In genomic region chr10:126062132-126063032, GRCh38 we compare ENCODE assay signal across 9 cellular contexts.
DNase-seq lines count a peak whose midpoint lies in the region; ATAC-seq and TF ChIP-seq lines count a peak whose summit lies in the region.
"Had no signal": no experiment of that assay in that cellular context is flagged by ENCODE, and none has a peak within 500 bp of the region (broad histone marks: within the 10 kb centered on the region; RNA-seq: fewer than 3 reads in every experiment).

No MANE protein-coding gene starts in this region.

- H3K27ac ChIP-seq in RWPE2 (ENCODE audit: poor library complexity, severe bottlenecking) (peak overlapping the region; percentile 95), ovary (peak overlapping the region in 1 of 2 donors; percentile 22), MM.1S (ENCODE audit: low read length) (no peak overlapping the region)

- DNase-seq in COLO668 (lab: John Stamatoyannopoulos, UW; ENCODE audit: unreplicated experiment) (peak; percentile 37), RWPE2 (ENCODE audit: low spot score) (peak; percentile 89), fibroblast of the conjunctiva (ENCODE audit: low read depth) (peak; percentile 92), ovary (peak; percentile 59 to 74 (median 71)), MM.1S (no peak), GM13976 (ENCODE audit: low spot score) (no peak)
- no peak for DNase-seq in activated effector memory CD4-positive, alpha-beta T cell treated with Interleukin-2 at 50 U/mL for 16 hours
- DNase-seq: NCI-H1417 treated with DMSO at 0.1 percent for 48 hours had no signal

- TF ChIP-seq CTCF in RWPE2 (IDR thresholded peaks at IDR 0.05; ENCODE audit: poor library complexity, severe bottlenecking) (no peak), ovary (IDR thresholded peaks at IDR 0.05) (no peak), MM.1S (IDR thresholded peaks at IDR 0.05; ENCODE audit: low read length) (no peak), GM13976 (IDR thresholded peaks at IDR 0.05; ENCODE audit: borderline replicate concordance, control extremely low read depth, extremely low read depth, insufficient read depth, missing control alignments) (no peak)

- no peak for TF ChIP-seq EP300 in ovary (IDR thresholded peaks at IDR 0.05)

- no peaks in the 10 kb centered on the region for H3K9me3 ChIP-seq in RWPE2 (ENCODE audit: severe bottlenecking)
- H3K9me3 ChIP-seq in ovary, result no peaks in the 10 kb centered on the region
- H3K9me3 ChIP-seq in MM.1S (replicated peaks; ENCODE audit: insufficient read depth, low read length), result no peaks in the 10 kb centered on the region

- in situ Hi-C loops in GM13976 (cut with MboI; ENCODE audit: low sequenced_read_pairs, unreplicated experiment), result no loop called here

- no peak overlapping the region for H2AFZ ChIP-seq in MM.1S (ENCODE audit: low read length)

- TF ChIP-seq POLR2A in ovary (IDR thresholded peaks at IDR 0.05), result no peak

- no peak overlapping the region for H3K4me3 ChIP-seq in RWPE2 (ENCODE audit: severe bottlenecking)
- no peak overlapping the region for H3K4me3 ChIP-seq in ovary
- no peak overlapping the region for H3K4me3 ChIP-seq in MM.1S (ENCODE audit: low read length)

- no peaks in the 10 kb centered on the region for H3F3A ChIP-seq in MM.1S (ENCODE audit: insufficient read depth, low read length)

- no peak overlapping the region for H3K9ac ChIP-seq in MM.1S (ENCODE audit: low read length)

- H3K9me2 ChIP-seq in MM.1S (replicated peaks; ENCODE audit: insufficient read depth, low read length), result no peaks in the 10 kb centered on the region

- ATAC-seq in RWPE2 (ENCODE audit: low read depth) (peak; percentile 87), GM21825 (IDR thresholded peaks at IDR 0.05; ENCODE audit: unreplicated experiment) (no peak)

- 65 to 71% (median 68%) methylated on average over 11 of the region's 11 CpGs for WGBS in ovary, 3 donors

- intact Hi-C loops in ovary (cut with DNase I), result no loop called here

- H3K36me3 ChIP-seq in RWPE2 (ENCODE audit: low read depth) (no peaks in the 10 kb centered on the region), ovary (no peaks in the 10 kb centered on the region), MM.1S (replicated peaks; ENCODE audit: insufficient read depth, low read length) (no peaks in the 10 kb centered on the region)

- H3K4me1 ChIP-seq in RWPE2 (ENCODE audit: insufficient read depth, poor library complexity, severe bottlenecking), result peaks cover 36% of the 10 kb centered on the region
- H3K4me1 ChIP-seq in ovary (ENCODE audit: insufficient read depth), result peaks cover 24% of the 10 kb centered on the region
- no peaks in the 10 kb centered on the region for H3K4me1 ChIP-seq in MM.1S (ENCODE audit: low read length)

- H3K4me2 ChIP-seq in MM.1S (ENCODE audit: low read depth, low read length), result no peak overlapping the region

- no peaks in the 10 kb centered on the region for H3K27me3 ChIP-seq in RWPE2 (ENCODE audit: insufficient read depth, poor library complexity, severe bottlenecking)
- no peaks in the 10 kb centered on the region for H3K27me3 ChIP-seq in ovary
- peaks cover 7% of the 10 kb centered on the region; the same call in 1 of the 2 replicates for H3K27me3 ChIP-seq in MM.1S (replicated peaks; ENCODE audit: insufficient read depth, low read length)

- no peaks in the 10 kb centered on the region for H3K79me2 ChIP-seq in MM.1S (ENCODE audit: low read length)

- H4K20me1 ChIP-seq in MM.1S (ENCODE audit: insufficient read depth, low read length), result no peaks in the 10 kb centered on the region

Comparison
In these comparisons a context has a peak if more than half of its experiments do, and no peak if none do; other contexts are left out.
1. DNase-seq: peak in COLO668 (single experiment), RWPE2 (single experiment), fibroblast of the conjunctiva (single experiment) and ovary (5 of 5); none in MM.1S (single experiment), GM13976 (single experiment) and activated effector memory CD4-positive, alpha-beta T cell treated with Interleukin-2 at 50 U/mL for 16 hours (single experiment).